ENCODE assay signal across 1 cellular context in the genomic region with DNA sequence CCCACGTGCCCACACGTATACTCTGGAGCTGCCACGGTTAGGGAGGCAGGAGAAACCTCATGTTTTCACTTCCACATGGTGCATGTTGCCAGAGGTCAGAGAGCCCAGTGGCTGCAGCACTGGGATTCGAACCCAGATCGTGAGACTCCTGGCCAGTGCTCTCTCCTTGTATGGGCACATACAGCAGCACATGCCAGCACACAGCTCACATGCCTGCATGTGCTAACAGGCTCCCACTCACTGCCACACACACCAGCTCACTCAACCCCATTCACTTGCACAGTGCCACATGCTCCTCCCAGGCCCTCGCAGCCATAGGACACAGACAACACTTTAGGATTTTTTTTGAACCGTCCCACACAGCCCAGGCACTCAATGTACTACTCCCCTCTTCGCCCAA.
TF ChIP-seq lines count a peak whose summit lies in the region.

No MANE protein-coding gene starts in this region.

TF ChIP-seq in HepG2, 621 proteins besides CTCF, POLR2A, EP300 and RAD21:
- TF ChIP-seq ATRX (CRISPR knock-in tag; IDR thresholded peaks at IDR 0.05; ENCODE audit: borderline replicate concordance) (no peak), MNT (IDR thresholded peaks at IDR 0.05) (peak; percentile 21; the same call in 1 of the 2 replicates), ZNF691 (CRISPR knock-in tag; IDR thresholded peaks at IDR 0.05; ENCODE audit: borderline replicate concordance, low read depth) (peak; percentile 59; the same call in 1 of the 2 replicates), IKZF5 (CRISPR knock-in tag; IDR thresholded peaks at IDR 0.05) (0 out of 2 replicates have a peak, but pooled peaks have one; percentile 8), ETV5 (CRISPR knock-in tag; IDR thresholded peaks at IDR 0.05; ENCODE audit: borderline replicate concordance) (no peak), ZNF572 (CRISPR knock-in tag; IDR thresholded peaks at IDR 0.05) (no peak)
TF ChIP-seq in HepG2: peak in this region for 3.
